20 cellular contexts compared by ENCODE assay signal in genomic region chr22:39712938-39713525, GRCh38.
"Had no signal": no experiment of that assay in that cellular context is flagged by ENCODE, and none has a peak within 500 bp of the region (broad histone marks: within the 10 kb centered on the region; RNA-seq: fewer than 3 reads in every experiment).

No MANE protein-coding gene starts in this region.

- FAIRE-seq: astrocyte, bronchial epithelial cell, endothelial cell of umbilical vein had no signal

- H3K4me3 ChIP-seq: adrenal gland, esophagus muscularis mucosa, gastroesophageal sphincter, heart right ventricle, sigmoid colon, tibial artery had no signal

- H3K4me1 ChIP-seq: esophagus muscularis mucosa, sigmoid colon, tibial artery had no signal

- H3K9me3 ChIP-seq: adrenal gland, esophagus muscularis mucosa, gastroesophageal sphincter, heart right ventricle, sigmoid colon, tibial artery had no signal

- DNase-seq: activated CD4-positive, alpha-beta T cell treated with anti-CD3 and anti-CD28 coated beads, Interleukin-2, amount 10 ng/mL, durations not matched to agents 7 days and 5 days; activated CD8-positive, alpha-beta T cell treated with anti-CD3 and anti-CD28 coated beads, Interleukin-2, amount 10 ng/mL, durations not matched to agents 7 days and 5 days; activated effector memory CD4-positive, alpha-beta T cell treated with anti-CD3 and anti-CD28 coated beads, Interleukin-2, amount 50 U/mL, for 16 hours; activated naive CD4-positive, alpha-beta T cell treated with anti-CD3 and anti-CD28 coated beads, Interleukin-2, amount 50 U/mL, for 16 hours; activated T-cell treated with anti-CD3 and anti-CD28 coated beads, Interleukin-2, amount 50 U/mL, for 4 hours; adrenal gland; effector memory CD4-positive, alpha-beta T cell; heart right ventricle; kidney glomerular epithelial cell; mesendoderm; sigmoid colon; stimulated activated naive CD4-positive, alpha-beta T cell treated with Interleukin-2 at 50 U/mL for 16 hours; T1000; tibial artery had no signal

- H3K27ac ChIP-seq: adrenal gland, esophagus muscularis mucosa, gastroesophageal sphincter, heart right ventricle, sigmoid colon, tibial artery had no signal

- H3K4me3 Mint-ChIP-seq: activated CD4-positive, alpha-beta T cell treated with anti-CD3 and anti-CD28 coated beads, Interleukin-2, amount 10 ng/mL, durations not matched to agents 7 days and 5 days; activated CD8-positive, alpha-beta T cell treated with anti-CD3 and anti-CD28 coated beads, Interleukin-2, amount 10 ng/mL, durations not matched to agents 7 days and 5 days; activated T-cell treated with anti-CD3 and anti-CD28 coated beads, Interleukin-2, amount 50 U/mL, for 4 hours; naive thymus-derived CD8-positive, alpha-beta T cell had no signal

- ATAC-seq: activated CD8-positive, alpha-beta T cell treated with anti-CD3 and anti-CD28 coated beads, Interleukin-2, amount 10 ng/mL, durations not matched to agents 7 days and 5 days; activated T-cell treated with anti-CD3 and anti-CD28 coated beads, Interleukin-2, amount 50 U/mL, for 4 hours; gastroesophageal sphincter; naive thymus-derived CD8-positive, alpha-beta T cell had no signal

- H3K36me3 Mint-ChIP-seq: naive thymus-derived CD8-positive, alpha-beta T cell had no signal

- H3K27me3 ChIP-seq: adrenal gland had no signal

- H3K9me3 Mint-ChIP-seq: activated CD4-positive, alpha-beta T cell treated with anti-CD3 and anti-CD28 coated beads, Interleukin-2, amount 10 ng/mL, durations not matched to agents 7 days and 5 days; activated T-cell treated with anti-CD3 and anti-CD28 coated beads, Interleukin-2, amount 50 U/mL, for 4 hours; naive thymus-derived CD8-positive, alpha-beta T cell had no signal

- H3K36me3 ChIP-seq: adrenal gland, esophagus muscularis mucosa, gastroesophageal sphincter, heart right ventricle, sigmoid colon, tibial artery had no signal

- H3K27ac Mint-ChIP-seq: activated CD4-positive, alpha-beta T cell treated with anti-CD3 and anti-CD28 coated beads, Interleukin-2, amount 10 ng/mL, durations not matched to agents 7 days and 5 days; activated CD8-positive, alpha-beta T cell treated with anti-CD3 and anti-CD28 coated beads, Interleukin-2, amount 10 ng/mL, durations not matched to agents 7 days and 5 days had no signal
